ENCODE assay signal across 1 cellular context in the genomic region with DNA sequence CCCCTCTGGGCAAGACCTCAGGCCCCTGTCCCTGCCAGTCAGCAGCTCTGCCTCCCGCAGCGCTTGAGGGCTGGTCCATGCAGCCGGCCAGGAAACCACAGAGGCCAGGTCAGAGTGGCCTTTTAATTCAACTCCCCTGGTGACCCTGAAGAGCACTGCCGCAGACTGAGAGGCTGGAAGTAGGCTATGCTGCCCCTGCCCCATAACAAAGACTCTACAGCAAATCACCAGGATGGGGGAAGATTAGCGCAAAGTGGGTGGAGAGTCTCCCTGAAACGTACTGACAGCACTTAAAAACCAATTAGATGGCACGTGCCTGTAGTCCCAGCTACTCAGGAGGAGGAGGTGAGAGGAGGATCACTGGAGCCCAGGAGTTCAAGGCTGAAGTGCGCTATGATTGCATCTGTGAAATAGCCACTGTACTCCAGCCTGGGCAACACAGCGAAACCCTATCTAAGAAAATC.
TF ChIP-seq lines count a peak whose summit lies in the region.

No MANE protein-coding gene starts in this region.

TF ChIP-seq in HepG2, 621 proteins besides CTCF, POLR2A, EP300 and RAD21 (continued from another document):
- TF ChIP-seq, protein P1, sequence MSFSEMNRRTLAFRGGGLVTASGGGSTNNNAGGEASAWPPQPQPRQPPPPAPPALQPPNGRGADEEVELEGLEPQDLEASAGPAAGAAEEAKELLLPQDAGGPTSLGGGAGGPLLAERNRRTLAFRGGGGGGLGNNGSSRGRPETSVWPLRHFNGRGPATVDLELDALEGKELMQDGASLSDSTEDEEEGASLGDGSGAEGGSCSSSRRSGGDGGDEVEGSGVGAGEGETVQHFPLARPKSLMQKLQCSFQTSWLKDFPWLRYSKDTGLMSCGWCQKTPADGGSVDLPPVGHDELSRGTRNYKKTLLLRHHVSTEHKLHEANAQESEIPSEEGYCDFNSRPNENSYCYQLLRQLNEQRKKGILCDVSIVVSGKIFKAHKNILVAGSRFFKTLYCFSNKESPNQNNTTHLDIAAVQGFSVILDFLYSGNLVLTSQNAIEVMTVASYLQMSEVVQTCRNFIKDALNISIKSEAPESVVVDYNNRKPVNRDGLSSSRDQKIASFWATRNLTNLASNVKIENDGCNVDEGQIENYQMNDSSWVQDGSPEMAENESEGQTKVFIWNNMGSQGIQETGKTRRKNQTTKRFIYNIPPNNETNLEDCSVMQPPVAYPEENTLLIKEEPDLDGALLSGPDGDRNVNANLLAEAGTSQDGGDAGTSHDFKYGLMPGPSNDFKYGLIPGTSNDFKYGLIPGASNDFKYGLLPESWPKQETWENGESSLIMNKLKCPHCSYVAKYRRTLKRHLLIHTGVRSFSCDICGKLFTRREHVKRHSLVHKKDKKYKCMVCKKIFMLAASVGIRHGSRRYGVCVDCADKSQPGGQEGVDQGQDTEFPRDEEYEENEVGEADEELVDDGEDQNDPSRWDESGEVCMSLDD (CRISPR knock-in tag; IDR thresholded peaks at IDR 0.05; ENCODE audit: borderline replicate concordance), result no peak
- TF ChIP-seq ZFAT (CRISPR knock-in tag; conservative IDR thresholded peaks at IDR 0.05), result no peak
- TF ChIP-seq KAT7 (CRISPR knock-in tag; IDR thresholded peaks at IDR 0.05; ENCODE audit: borderline replicate concordance), result no peak
- no peak for TF ChIP-seq ZNF34 (CRISPR knock-in tag; IDR thresholded peaks at IDR 0.05; ENCODE audit: borderline replicate concordance)
- no peak for TF ChIP-seq ZNF670 (CRISPR knock-in tag; IDR thresholded peaks at IDR 0.05; ENCODE audit: borderline replicate concordance)
- TF ChIP-seq NFKB2 (CRISPR knock-in tag; IDR thresholded peaks at IDR 0.05; ENCODE audit: borderline replicate concordance), result 0 out of 2 replicates have a peak, but pooled peaks have one; percentile 6
- no peak for TF ChIP-seq ZNF234 (CRISPR knock-in tag; conservative IDR thresholded peaks at IDR 0.05)
- TF ChIP-seq, protein P2, sequence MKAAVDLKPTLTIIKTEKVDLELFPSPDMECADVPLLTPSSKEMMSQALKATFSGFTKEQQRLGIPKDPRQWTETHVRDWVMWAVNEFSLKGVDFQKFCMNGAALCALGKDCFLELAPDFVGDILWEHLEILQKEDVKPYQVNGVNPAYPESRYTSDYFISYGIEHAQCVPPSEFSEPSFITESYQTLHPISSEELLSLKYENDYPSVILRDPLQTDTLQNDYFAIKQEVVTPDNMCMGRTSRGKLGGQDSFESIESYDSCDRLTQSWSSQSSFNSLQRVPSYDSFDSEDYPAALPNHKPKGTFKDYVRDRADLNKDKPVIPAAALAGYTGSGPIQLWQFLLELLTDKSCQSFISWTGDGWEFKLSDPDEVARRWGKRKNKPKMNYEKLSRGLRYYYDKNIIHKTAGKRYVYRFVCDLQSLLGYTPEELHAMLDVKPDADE (CRISPR knock-in tag; IDR thresholded peaks at IDR 0.05), result no peak
- TF ChIP-seq ZNF724P (CRISPR knock-in tag; IDR thresholded peaks at IDR 0.05; ENCODE audit: borderline replicate concordance), result no peak
- TF ChIP-seq AGO2 (optimal IDR thresholded peaks at IDR 0.05; ENCODE audit: low read depth, low read length), result no peak
- no peak for TF ChIP-seq EZH2 (conservative IDR thresholded peaks at IDR 0.05; ENCODE audit: low read depth, low read length)
- no peak for TF ChIP-seq RBM39 (IDR thresholded peaks at IDR 0.05; ENCODE audit: low read depth, low read length, poor library complexity, severe bottlenecking)
- no peak for TF ChIP-seq SRF (IDR thresholded peaks at IDR 0.05; ENCODE audit: low read depth, low read length)
- no peak for TF ChIP-seq PAF1 (CRISPR knock-in tag; IDR thresholded peaks at IDR 0.05)
- no peak for TF ChIP-seq HNRNPH1 (optimal IDR thresholded peaks at IDR 0.05; ENCODE audit: low read depth, low read length)
- no peak for TF ChIP-seq KMT2A (CRISPR knock-in tag; IDR thresholded peaks at IDR 0.05)
- no peak for TF ChIP-seq SNAI1 (CRISPR knock-in tag; IDR thresholded peaks at IDR 0.05; ENCODE audit: borderline replicate concordance)
- TF ChIP-seq, protein P3, sequence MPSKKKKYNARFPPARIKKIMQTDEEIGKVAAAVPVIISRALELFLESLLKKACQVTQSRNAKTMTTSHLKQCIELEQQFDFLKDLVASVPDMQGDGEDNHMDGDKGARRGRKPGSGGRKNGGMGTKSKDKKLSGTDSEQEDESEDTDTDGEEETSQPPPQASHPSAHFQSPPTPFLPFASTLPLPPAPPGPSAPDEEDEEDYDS (CRISPR knock-in tag; IDR thresholded peaks at IDR 0.05), result no peak
- TF ChIP-seq ZNF615 (CRISPR knock-in tag; IDR thresholded peaks at IDR 0.05; ENCODE audit: borderline replicate concordance), result no peak
- TF ChIP-seq GTF2F1 (IDR thresholded peaks at IDR 0.05; ENCODE audit: low read length), result no peak
- no peak for TF ChIP-seq FOXO1 (CRISPR knock-in tag; IDR thresholded peaks at IDR 0.05)
- TF ChIP-seq, protein P4, sequence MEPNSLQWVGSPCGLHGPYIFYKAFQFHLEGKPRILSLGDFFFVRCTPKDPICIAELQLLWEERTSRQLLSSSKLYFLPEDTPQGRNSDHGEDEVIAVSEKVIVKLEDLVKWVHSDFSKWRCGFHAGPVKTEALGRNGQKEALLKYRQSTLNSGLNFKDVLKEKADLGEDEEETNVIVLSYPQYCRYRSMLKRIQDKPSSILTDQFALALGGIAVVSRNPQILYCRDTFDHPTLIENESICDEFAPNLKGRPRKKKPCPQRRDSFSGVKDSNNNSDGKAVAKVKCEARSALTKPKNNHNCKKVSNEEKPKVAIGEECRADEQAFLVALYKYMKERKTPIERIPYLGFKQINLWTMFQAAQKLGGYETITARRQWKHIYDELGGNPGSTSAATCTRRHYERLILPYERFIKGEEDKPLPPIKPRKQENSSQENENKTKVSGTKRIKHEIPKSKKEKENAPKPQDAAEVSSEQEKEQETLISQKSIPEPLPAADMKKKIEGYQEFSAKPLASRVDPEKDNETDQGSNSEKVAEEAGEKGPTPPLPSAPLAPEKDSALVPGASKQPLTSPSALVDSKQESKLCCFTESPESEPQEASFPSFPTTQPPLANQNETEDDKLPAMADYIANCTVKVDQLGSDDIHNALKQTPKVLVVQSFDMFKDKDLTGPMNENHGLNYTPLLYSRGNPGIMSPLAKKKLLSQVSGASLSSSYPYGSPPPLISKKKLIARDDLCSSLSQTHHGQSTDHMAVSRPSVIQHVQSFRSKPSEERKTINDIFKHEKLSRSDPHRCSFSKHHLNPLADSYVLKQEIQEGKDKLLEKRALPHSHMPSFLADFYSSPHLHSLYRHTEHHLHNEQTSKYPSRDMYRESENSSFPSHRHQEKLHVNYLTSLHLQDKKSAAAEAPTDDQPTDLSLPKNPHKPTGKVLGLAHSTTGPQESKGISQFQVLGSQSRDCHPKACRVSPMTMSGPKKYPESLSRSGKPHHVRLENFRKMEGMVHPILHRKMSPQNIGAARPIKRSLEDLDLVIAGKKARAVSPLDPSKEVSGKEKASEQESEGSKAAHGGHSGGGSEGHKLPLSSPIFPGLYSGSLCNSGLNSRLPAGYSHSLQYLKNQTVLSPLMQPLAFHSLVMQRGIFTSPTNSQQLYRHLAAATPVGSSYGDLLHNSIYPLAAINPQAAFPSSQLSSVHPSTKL (CRISPR knock-in tag; IDR thresholded peaks at IDR 0.05), result peak; percentile 39; the same call in 1 of the 2 replicates
- no peak for TF ChIP-seq SSRP1 (CRISPR knock-in tag; IDR thresholded peaks at IDR 0.05)
- TF ChIP-seq, protein P5, sequence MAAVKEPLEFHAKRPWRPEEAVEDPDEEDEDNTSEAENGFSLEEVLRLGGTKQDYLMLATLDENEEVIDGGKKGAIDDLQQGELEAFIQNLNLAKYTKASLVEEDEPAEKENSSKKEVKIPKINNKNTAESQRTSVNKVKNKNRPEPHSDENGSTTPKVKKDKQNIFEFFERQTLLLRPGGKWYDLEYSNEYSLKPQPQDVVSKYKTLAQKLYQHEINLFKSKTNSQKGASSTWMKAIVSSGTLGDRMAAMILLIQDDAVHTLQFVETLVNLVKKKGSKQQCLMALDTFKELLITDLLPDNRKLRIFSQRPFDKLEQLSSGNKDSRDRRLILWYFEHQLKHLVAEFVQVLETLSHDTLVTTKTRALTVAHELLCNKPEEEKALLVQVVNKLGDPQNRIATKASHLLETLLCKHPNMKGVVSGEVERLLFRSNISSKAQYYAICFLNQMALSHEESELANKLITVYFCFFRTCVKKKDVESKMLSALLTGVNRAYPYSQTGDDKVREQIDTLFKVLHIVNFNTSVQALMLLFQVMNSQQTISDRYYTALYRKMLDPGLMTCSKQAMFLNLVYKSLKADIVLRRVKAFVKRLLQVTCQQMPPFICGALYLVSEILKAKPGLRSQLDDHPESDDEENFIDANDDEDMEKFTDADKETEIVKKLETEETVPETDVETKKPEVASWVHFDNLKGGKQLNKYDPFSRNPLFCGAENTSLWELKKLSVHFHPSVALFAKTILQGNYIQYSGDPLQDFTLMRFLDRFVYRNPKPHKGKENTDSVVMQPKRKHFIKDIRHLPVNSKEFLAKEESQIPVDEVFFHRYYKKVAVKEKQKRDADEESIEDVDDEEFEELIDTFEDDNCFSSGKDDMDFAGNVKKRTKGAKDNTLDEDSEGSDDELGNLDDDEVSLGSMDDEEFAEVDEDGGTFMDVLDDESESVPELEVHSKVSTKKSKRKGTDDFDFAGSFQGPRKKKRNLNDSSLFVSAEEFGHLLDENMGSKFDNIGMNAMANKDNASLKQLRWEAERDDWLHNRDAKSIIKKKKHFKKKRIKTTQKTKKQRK (IDR thresholded peaks at IDR 0.05; ENCODE audit: low read length), result no peak
- TF ChIP-seq, protein P6, sequence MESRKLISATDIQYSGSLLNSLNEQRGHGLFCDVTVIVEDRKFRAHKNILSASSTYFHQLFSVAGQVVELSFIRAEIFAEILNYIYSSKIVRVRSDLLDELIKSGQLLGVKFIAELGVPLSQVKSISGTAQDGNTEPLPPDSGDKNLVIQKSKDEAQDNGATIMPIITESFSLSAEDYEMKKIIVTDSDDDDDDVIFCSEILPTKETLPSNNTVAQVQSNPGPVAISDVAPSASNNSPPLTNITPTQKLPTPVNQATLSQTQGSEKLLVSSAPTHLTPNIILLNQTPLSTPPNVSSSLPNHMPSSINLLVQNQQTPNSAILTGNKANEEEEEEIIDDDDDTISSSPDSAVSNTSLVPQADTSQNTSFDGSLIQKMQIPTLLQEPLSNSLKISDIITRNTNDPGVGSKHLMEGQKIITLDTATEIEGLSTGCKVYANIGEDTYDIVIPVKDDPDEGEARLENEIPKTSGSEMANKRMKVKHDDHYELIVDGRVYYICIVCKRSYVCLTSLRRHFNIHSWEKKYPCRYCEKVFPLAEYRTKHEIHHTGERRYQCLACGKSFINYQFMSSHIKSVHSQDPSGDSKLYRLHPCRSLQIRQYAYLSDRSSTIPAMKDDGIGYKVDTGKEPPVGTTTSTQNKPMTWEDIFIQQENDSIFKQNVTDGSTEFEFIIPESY (CRISPR knock-in tag; IDR thresholded peaks at IDR 0.05), result peak; percentile 80
- TF ChIP-seq TEAD3 (CRISPR knock-in tag; optimal IDR thresholded peaks at IDR 0.05; ENCODE audit: borderline replicate concordance), result no peak
- no peak for TF ChIP-seq U2AF2 (IDR thresholded peaks at IDR 0.05; ENCODE audit: low read depth, low read length)
- TF ChIP-seq ZFX (CRISPR knock-in tag; IDR thresholded peaks at IDR 0.05; ENCODE audit: low read depth), result 0 out of 2 replicates have a peak, but pooled peaks have one; percentile 18
